Comparison of ENCODE assay signal across 20 cellular contexts in genomic region chr1:197807739-197808453, GRCh38.
"Had no signal": no experiment of that assay in that cellular context is flagged by ENCODE, and none has a peak within 500 bp of the region (broad histone marks: within the 10 kb centered on the region; RNA-seq: fewer than 3 reads in every experiment).

No MANE protein-coding gene starts in this region.

- H3K27ac Mint-ChIP-seq: activated naive CD4-positive, alpha-beta T cell treated with anti-CD3 and anti-CD28 coated beads, Interleukin-2, amount 50 U/mL, for 24 hours; activated T-cell treated with anti-CD3 and anti-CD28 coated beads, Interleukin-2, amount 50 U/mL, for 72 hours; neural progenitor cell; stimulated activated effector memory CD8-positive, alpha-beta T cell treated with anti-CD3 and anti-CD28 coated beads, Interleukin-12 subunit alpha, Interleukin-12 subunit beta, amount 100 ng/mL, for 72 hours; T-helper 17 cell had no signal

- H3K27me3 Mint-ChIP-seq: activated naive CD4-positive, alpha-beta T cell treated with anti-CD3 and anti-CD28 coated beads, Interleukin-2, amount 50 U/mL, for 24 hours had no signal

- H3K27me3 ChIP-seq: adrenal gland, breast epithelium, hepatocyte, neural progenitor cell, right lobe of liver, stomach had no signal

- H2AFZ ChIP-seq: hepatocyte had no signal

- H3K4me3 Mint-ChIP-seq: activated naive CD4-positive, alpha-beta T cell treated with anti-CD3 and anti-CD28 coated beads, Interleukin-2, amount 50 U/mL, for 24 hours; activated T-cell treated with anti-CD3 and anti-CD28 coated beads, Interleukin-2, amount 50 U/mL, for 72 hours; neural progenitor cell; stimulated activated effector memory CD8-positive, alpha-beta T cell treated with anti-CD3 and anti-CD28 coated beads, Interleukin-12 subunit alpha, Interleukin-12 subunit beta, amount 100 ng/mL, for 72 hours; T-helper 17 cell had no signal

- H3K4me1 ChIP-seq: adrenal gland, breast epithelium, neural progenitor cell, psoas muscle, right lobe of liver had no signal

- H3K9ac ChIP-seq: neural progenitor cell had no signal

- H3K9me3 ChIP-seq: adrenal gland, breast epithelium, psoas muscle, right lobe of liver, stomach had no signal

- ATAC-seq: left cardiac atrium, psoas muscle, right lobe of liver, T-helper 17 cell had no signal

- DNase-seq: activated CD4-positive, alpha-beta T cell treated with anti-CD3 and anti-CD28 coated beads for 1 hour; activated gamma-delta T cell; activated T-cell treated with anti-CD3 and anti-CD28 coated beads, Interleukin-2, amount 50 U/mL, for 72 hours; adrenal gland; effector CD4-positive, alpha-beta T cell; left cardiac atrium; psoas muscle; right lobe of liver; stimulated activated CD4-positive, alpha-beta T cell treated with anti-CD3 and anti-CD28 coated beads, Interleukin-4, amount 100 ng/mL, for 1 hour; stomach; T-helper 17 cell; trophoblast cell had no signal

- H3K36me3 Mint-ChIP-seq: activated naive CD4-positive, alpha-beta T cell treated with anti-CD3 and anti-CD28 coated beads, Interleukin-2, amount 50 U/mL, for 24 hours; neural progenitor cell; stimulated activated effector memory CD8-positive, alpha-beta T cell treated with anti-CD3 and anti-CD28 coated beads, Interleukin-12 subunit alpha, Interleukin-12 subunit beta, amount 100 ng/mL, for 72 hours had no signal

- H3K27ac ChIP-seq: adrenal gland, breast epithelium, hepatocyte, neural progenitor cell, psoas muscle, right lobe of liver, stomach, VCaP had no signal

- H3K36me3 ChIP-seq: adrenal gland, breast epithelium, neural progenitor cell, right lobe of liver, stomach had no signal

- H3K4me2 ChIP-seq: hepatocyte, neural progenitor cell, smooth muscle cell had no signal

- H3K79me2 ChIP-seq: hepatocyte had no signal

- H3K9me3 Mint-ChIP-seq: activated naive CD4-positive, alpha-beta T cell treated with anti-CD3 and anti-CD28 coated beads, Interleukin-2, amount 50 U/mL, for 24 hours; neural progenitor cell; stimulated activated effector memory CD8-positive, alpha-beta T cell treated with anti-CD3 and anti-CD28 coated beads, Interleukin-12 subunit alpha, Interleukin-12 subunit beta, amount 100 ng/mL, for 72 hours had no signal

- H3K4me3 ChIP-seq: adrenal gland, breast epithelium, hepatocyte, lung, neural progenitor cell, psoas muscle, right lobe of liver, smooth muscle cell, stomach had no signal

- H3K4me1 Mint-ChIP-seq: neural progenitor cell had no signal
